ENCODE assay signal across 5 cellular contexts in the genomic region with DNA sequence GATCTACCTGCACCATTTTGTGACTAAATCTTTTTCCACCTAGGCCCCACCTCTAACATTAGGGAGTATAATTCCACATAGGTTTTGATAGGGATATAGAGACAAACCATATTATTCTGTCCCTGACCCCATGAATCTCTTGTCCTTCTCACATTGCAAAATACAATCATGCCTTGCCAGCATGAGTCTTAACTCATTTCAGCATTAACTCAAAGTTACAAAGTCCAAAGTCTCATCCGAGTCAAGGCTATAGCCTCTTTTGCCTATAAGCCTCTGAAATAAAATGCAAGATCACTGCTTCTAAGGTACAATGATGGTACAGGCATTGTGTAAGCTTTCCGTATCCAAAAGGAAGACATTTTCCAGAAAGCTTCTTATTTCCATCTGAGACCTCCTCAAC.
DNase-seq lines count a peak whose midpoint lies in the region; ATAC-seq, FAIRE-seq and TF ChIP-seq lines count a peak whose summit lies in the region.
"Not testable (repeated sequence)": the region's sequence is repeated elsewhere in the genome, so short reads cannot be mapped to it uniquely, and the experiment has no call there.

No MANE protein-coding gene starts in this region.

- not testable (repeated sequence) for H3K18ac ChIP-seq in H1 (ENCODE audit: extremely low read depth, low read length)

- H3K79me1 ChIP-seq in H1 (ENCODE audit: low read depth, low read length): not testable (repeated sequence)

- POLR2A ChIA-PET in H1 (lab: Charles Lee; ENCODE audit: partially characterized antibody): interaction anchor here (1.8 kb wide), 1 partner anchor 9 kb away, joined by 4 read pairs; no protein-coding TSS in a partner anchor
- POLR2A ChIA-PET in HepG2 (lab: Yijun Ruan, JAX): not testable (repeated sequence)

- in situ Hi-C loops in HepG2 (cut with HindIII; ENCODE audit: extremely low pct_ligation_motif_present, low pct_unique_long_range_greater_than_20kb): not testable (repeated sequence)

- H3K4me2 ChIP-seq in GM23338; H1 (ENCODE audit: insufficient read depth in 1 of 2, low read depth in 2 of 2, low read length in 2 of 2); HepG2 (ENCODE audit: low read depth, low read length): not testable (repeated sequence)

- not testable (repeated sequence) for H3K4me3 ChIP-seq in GM23338; HUES64 (ENCODE audit: low read length); H1 (ENCODE audit: extremely low read depth in 1 of 4, insufficient read depth in 2 of 4, low read depth in 3 of 4, low read length in 4 of 4); HepG2 (replicated peaks in 1 of 3; ENCODE audit: insufficient read depth in 1 of 3, low read depth in 2 of 3, low read length in 3 of 3); small intestine (ENCODE audit: low read depth in 1 of 2, low read length in 2 of 2)

- peak overlapping the region; percentile 93 for H3K27ac ChIP-seq in GM23338 (ENCODE audit: low read depth)
- H3K27ac ChIP-seq in HUES64 (ENCODE audit: low read depth, low read length): peak overlapping the region; percentile 41; the same call in 1 of the 2 replicates
- not testable (repeated sequence) for H3K27ac ChIP-seq in H1 (ENCODE audit: low read depth, low read length); HepG2 (ENCODE audit: extremely low read length, insufficient read depth, low read length); small intestine (ENCODE audit: low read depth in 1 of 2, low read length in 1 of 2)

- H2BK12ac ChIP-seq in H1 (ENCODE audit: low read depth, low read length): not testable (repeated sequence)

- intact Hi-C loops in HepG2 (cut with micrococcal nuclease; ENCODE audit: unreplicated experiment): not testable (repeated sequence)

- TF ChIP-seq RAD21 in H1 (IDR thresholded peaks at IDR 0.05 in 1 of 2, conservative IDR thresholded peaks at IDR 0.05 in 1 of 2; ENCODE audit: low read depth in 2 of 2, low read length in 2 of 2); HepG2 (CRISPR knock-in tag; IDR thresholded peaks at IDR 0.05): not testable (repeated sequence)

- H3K4me1 ChIP-seq in GM23338 (ENCODE audit: insufficient read depth) (peaks cover 44% of the 10 kb centered on the region), HUES64 (ENCODE audit: insufficient read depth, low read length) (peaks cover 39% of the 10 kb centered on the region), H1 (replicated peaks in 1 of 4; ENCODE audit: control insufficient read depth in 3 of 4, insufficient read depth in 4 of 4, low read length in 3 of 4) (peaks cover 8 to 27% (median 15%) of the 10 kb centered on the region in 4 experiments; a peak in 6 of 7 replicates), HepG2 (ENCODE audit: insufficient read depth, low read length) (peaks cover 26% of the 10 kb centered on the region)
- not testable (repeated sequence) for H3K4me1 ChIP-seq in small intestine (ENCODE audit: control insufficient read depth in 2 of 2, insufficient read depth in 1 of 2, low read depth in 1 of 2, low read length in 1 of 2)

- H4K5ac ChIP-seq in H1 (ENCODE audit: insufficient read length, low read depth, low read length): not testable (repeated sequence)

- ATAC-seq in GM23338, HepG2: not testable (repeated sequence)

- not testable (repeated sequence) for H4K8ac ChIP-seq in H1 (ENCODE audit: extremely low read depth, insufficient read depth, low read length)

- peaks cover 18% of the 10 kb centered on the region for H3K27me3 Mint-ChIP-seq in GM23338 (ENCODE audit: insufficient read depth, low read depth, poor library complexity)

- not testable (repeated sequence) for H3K4me3 Mint-ChIP-seq in GM23338

- TF ChIP-seq POLR2A in H1 (IDR thresholded peaks at IDR 0.05; ENCODE audit: control extremely low read depth in 1 of 2, low read depth in 2 of 2, low read length in 2 of 2); HepG2 (IDR thresholded peaks at IDR 0.05; ENCODE audit: insufficient read depth in 1 of 2, low read depth in 2 of 2, low read length in 2 of 2): not testable (repeated sequence)

- FAIRE-seq in H1 (lab: Jason Lieb, UNC); small intestine (lab: Jason Lieb, UNC): not testable (repeated sequence)
- peak; percentile 12 for FAIRE-seq in HepG2 (lab: Jason Lieb, UNC)

- H3K4me1 Mint-ChIP-seq in GM23338: peaks cover 66% of the 10 kb centered on the region

- not testable (repeated sequence) for H2BK15ac ChIP-seq in H1 (ENCODE audit: low read length)

- H2BK20ac ChIP-seq in H1 (ENCODE audit: low read length): not testable (repeated sequence)

- BruUV-seq in HepG2 (replicated peaks; lab: Mats Ljungman, UMichigan): not testable (repeated sequence)

- not testable (repeated sequence) for H3K27me3 ChIP-seq in GM23338 (ENCODE audit: insufficient read depth); HUES64 (ENCODE audit: insufficient read depth, low read length); H1 (replicated peaks in 1 of 4; ENCODE audit: control insufficient read depth in 3 of 4, extremely low read depth in 1 of 4, insufficient read depth in 3 of 4, low read length in 3 of 4); HepG2 (ENCODE audit: control insufficient read depth in 1 of 2, insufficient read depth in 2 of 2, low read length in 2 of 2); small intestine (ENCODE audit: control insufficient read depth in 2 of 2, insufficient read depth in 2 of 2, low read length in 2 of 2)

- not testable (repeated sequence) for H2AFZ ChIP-seq in GM23338; H1 (ENCODE audit: low read length); HepG2 (ENCODE audit: low read length)

- not testable (repeated sequence) for H3K23ac ChIP-seq in H1 (ENCODE audit: insufficient read length)

- H3K9me2 ChIP-seq in GM23338 (ENCODE audit: insufficient read depth): not testable (repeated sequence)

- H3K36me3 Mint-ChIP-seq in GM23338 (ENCODE audit: low read depth): peaks cover 100% of the 10 kb centered on the region

- H3K36me3 ChIP-seq in GM23338 (ENCODE audit: insufficient read depth) (peaks cover 33% of the 10 kb centered on the region), HUES64 (ENCODE audit: insufficient read depth, low read length) (peaks cover 68% of the 10 kb centered on the region), H1 (ENCODE audit: control insufficient read depth in 2 of 4, insufficient read depth in 4 of 4, low read length in 3 of 4) (peaks cover 27 to 85% (median 49%) of the 10 kb centered on the region in 4 experiments)
- not testable (repeated sequence) for H3K36me3 ChIP-seq in HepG2 (replicated peaks in 1 of 2; ENCODE audit: control insufficient read depth in 1 of 2, insufficient read depth in 2 of 2, low read length in 2 of 2); small intestine (ENCODE audit: control insufficient read depth in 2 of 2, insufficient read depth in 2 of 2, low read length in 2 of 2)

- H2BK5ac ChIP-seq in H1 (ENCODE audit: low read depth, low read length): peak overlapping the region; percentile 55; the same call in 1 of the 2 replicates

- not testable (repeated sequence) for H2AK5ac ChIP-seq in H1 (ENCODE audit: low read depth, low read length)

- not testable (repeated sequence) for TF ChIP-seq EP300 in H1 (IDR thresholded peaks at IDR 0.05; ENCODE audit: borderline replicate concordance in 1 of 2, low read depth in 2 of 2, low read length in 2 of 2); HepG2 (IDR thresholded peaks at IDR 0.05; ENCODE audit: low read depth in 2 of 2, low read length in 2 of 2); HepG2 (CRISPR knock-in tag; IDR thresholded peaks at IDR 0.05; ENCODE audit: borderline replicate concordance)

- DNase-seq in GM23338 (ENCODE audit: low spot score); H1 (ENCODE audit: low read depth in 1 of 2, low spot score in 2 of 2); HepG2 (ENCODE audit: low spot score): not testable (repeated sequence)
- DNase-seq in small intestine: peak; percentile 28

- H4K91ac ChIP-seq in H1 (replicated peaks; ENCODE audit: insufficient read length, low read length): not testable (repeated sequence)

- H4K20me1 ChIP-seq in GM23338 (replicated peaks; ENCODE audit: insufficient read depth); H1 (replicated peaks in 1 of 2; ENCODE audit: control insufficient read depth in 1 of 2, insufficient read depth in 2 of 2, low read length in 2 of 2); HepG2 (ENCODE audit: insufficient read depth, low read length): not testable (repeated sequence)

- not testable (repeated sequence) for H3K23me2 ChIP-seq in H1 (ENCODE audit: low read depth, low read length)

- not testable (repeated sequence) for TF ChIP-seq CTCF in GM23338 (conservative IDR thresholded peaks at IDR 0.05; ENCODE audit: low read depth in 2 of 2); H1 (IDR thresholded peaks at IDR 0.05; ENCODE audit: control extremely low read depth in 1 of 3, insufficient read depth in 1 of 3, low read depth in 1 of 3, low read length in 3 of 3); HepG2 (CRISPR knock-in tag; IDR thresholded peaks at IDR 0.05)

- H2BK120ac ChIP-seq in H1 (replicated peaks; ENCODE audit: low read depth, low read length): not testable (repeated sequence)

- 98% methylated on average over 2 of the region's 2 CpGs for WGBS in HUES64
- 96% methylated on average over 2 of the region's 2 CpGs; no CpG with 5 or more reads in 1 of the 2 experiments for WGBS in H1 (ENCODE audit: extremely low coverage in 1 of 2, insufficient coverage in 1 of 2, insufficient read length in 1 of 2, insufficient replicate concordance in 2 of 2, low coverage in 1 of 2, low lambda C conversion rate in 2 of 2, missing lambda C conversion rate in 1 of 2), 2 experiments
- 12% methylated on average over 2 of the region's 2 CpGs for WGBS in HepG2 (ENCODE audit: low lambda C conversion rate)
- 48 to 76% (median 63%) methylated on average over 2 of the region's 2 CpGs for WGBS in small intestine, 3 donors

- H3K4ac ChIP-seq in H1 (replicated peaks; ENCODE audit: insufficient read length, low read depth, low read length): not testable (repeated sequence)

- not testable (repeated sequence) for H3K9me3 ChIP-seq in HUES64 (ENCODE audit: insufficient read depth, low read depth, low read length); H1 (ENCODE audit: insufficient read depth in 2 of 2, low read depth in 1 of 2, low read length in 1 of 2); HepG2 (ENCODE audit: low read length); small intestine (ENCODE audit: control insufficient read depth, low read depth)

- not testable (repeated sequence) for H3K9me3 Mint-ChIP-seq in GM23338

- peaks cover 23% of the 10 kb centered on the region for H3F3A ChIP-seq in GM23338 (replicated peaks; ENCODE audit: low read depth)

- H3K79me2 ChIP-seq in GM23338 (replicated peaks; ENCODE audit: insufficient read depth) (peaks cover 19% of the 10 kb centered on the region), H1 (ENCODE audit: control insufficient read depth in 1 of 2, insufficient read depth in 2 of 2, low read length in 2 of 2) (peaks cover 0 to 24% of the 10 kb centered on the region in 2 experiments; a peak in 3 of 4 replicates)
- not testable (repeated sequence) for H3K79me2 ChIP-seq in HepG2 (ENCODE audit: insufficient read depth, low read length)

- H3K14ac ChIP-seq in H1 (ENCODE audit: insufficient read length): not testable (repeated sequence)

- not testable (repeated sequence) for H3K56ac ChIP-seq in H1 (replicated peaks; ENCODE audit: insufficient read length, low read depth, low read length)

- CTCF ChIA-PET in H1 (lab: Charles Lee; ENCODE audit: partially characterized antibody); HepG2 (lab: Yijun Ruan, JAX; ENCODE audit: low intra/inter-chr PET ratio, low total read pairs): not testable (repeated sequence)

- not testable (repeated sequence) for H3K9ac ChIP-seq in HUES64 (ENCODE audit: low read depth, low read length); H1 (replicated peaks in 1 of 4; ENCODE audit: extremely low read depth in 1 of 4, low read depth in 3 of 4, low read length in 3 of 4); HepG2 (ENCODE audit: insufficient read depth, low read depth, low read length)

- H3K27ac Mint-ChIP-seq in GM23338: not testable (repeated sequence)
